In the genomic region with DNA sequence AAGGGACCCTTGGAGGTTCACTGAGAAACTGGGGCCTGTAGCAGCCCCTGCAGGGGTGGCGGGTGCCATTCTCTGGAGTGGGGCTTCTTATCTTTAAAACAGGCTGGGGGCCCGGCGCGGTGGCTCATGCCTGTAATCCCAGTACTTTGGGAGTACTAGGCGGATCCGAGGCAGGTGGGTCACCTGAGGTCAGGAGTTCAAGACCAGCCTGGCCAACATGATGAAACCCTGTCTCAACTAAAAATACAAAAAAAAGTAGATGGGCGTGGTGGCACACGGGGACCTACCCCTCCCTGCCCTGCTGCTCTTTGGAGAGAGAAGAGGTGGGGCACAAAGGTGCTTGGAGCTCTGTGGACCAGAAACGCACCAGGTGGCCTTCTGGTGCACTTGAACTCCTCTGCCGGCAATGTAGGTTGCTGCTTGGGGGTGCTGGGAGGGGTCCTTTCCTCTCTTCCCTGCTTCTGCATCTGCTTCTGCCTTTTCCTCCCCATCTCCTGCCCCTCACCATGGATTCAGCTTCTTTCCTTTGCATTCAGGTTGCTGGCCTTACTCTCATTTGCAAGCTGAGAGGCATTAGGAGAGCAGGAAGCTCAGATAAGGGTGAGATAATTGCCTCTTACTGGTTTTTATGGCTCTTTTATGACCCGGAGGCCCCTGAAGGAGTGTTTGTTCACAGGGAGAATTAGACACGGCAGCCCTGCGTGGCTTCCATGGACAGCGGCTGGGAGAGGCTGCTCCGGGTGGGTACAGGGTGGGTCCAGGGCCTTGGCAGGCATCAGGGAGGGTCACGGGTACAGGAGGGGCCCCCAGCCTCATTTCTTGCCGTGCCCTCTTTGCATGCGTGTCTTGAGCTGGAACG, we compare ENCODE assay signal across 12 cellular contexts. TPM values are rescaled to one million over a fixed set of nuclear protein-coding genes. Genes with fewer than 3 reads are reported as not detected.
DNase-seq lines count a peak whose midpoint lies in the region; ATAC-seq and TF ChIP-seq lines count a peak whose summit lies in the region.
"Had no signal": no experiment of that assay in that cellular context is flagged by ENCODE, and none has a peak within 500 bp of the region (broad histone marks: within the 10 kb centered on the region; RNA-seq: fewer than 3 reads in every experiment).

No MANE protein-coding gene starts in this region.

- H3K79me2 ChIP-seq in SK-N-SH (ENCODE audit: insufficient read depth) = no peaks in the 10 kb centered on the region

- no peaks in the 10 kb centered on the region for H3K4me1 Mint-ChIP-seq in immature natural killer cell
- H3K4me1 Mint-ChIP-seq: activated naive CD8-positive, alpha-beta T cell treated with anti-CD3 and anti-CD28 coated beads, Interleukin-2, amount 50 U/mL, for 24 hours had no signal

- no peak for ATAC-seq in GM21360 (IDR thresholded peaks at IDR 0.05; ENCODE audit: unreplicated experiment)
- ATAC-seq in activated naive CD4-positive, alpha-beta T cell treated with anti-CD3 and anti-CD28 coated beads, Interleukin-2, amount 50 U/mL, for 72 hours = no peak
- ATAC-seq: activated naive CD8-positive, alpha-beta T cell treated with anti-CD3 and anti-CD28 coated beads, Interleukin-2, amount 50 U/mL, for 24 hours; T-helper 17 cell had no signal

- H3K4me2 ChIP-seq in SK-N-SH = no peak overlapping the region

- no peaks in the 10 kb centered on the region for H4K20me1 ChIP-seq in SK-N-SH (ENCODE audit: insufficient read depth)

- H3K36me3 ChIP-seq in SK-N-SH (replicated peaks in 1 of 2; ENCODE audit: control insufficient read depth in 1 of 2, insufficient read depth in 2 of 2, low read length in 1 of 2) = no peaks in the 10 kb centered on the region
- peaks cover 0 to 5% of the 10 kb centered on the region in 2 donors for H3K36me3 ChIP-seq in muscle layer of duodenum (ENCODE audit: control insufficient read depth in 1 of 2, insufficient read depth in 2 of 2, low read length in 2 of 2)

- TF ChIP-seq RAD21 in SK-N-SH (IDR thresholded peaks at IDR 0.05; ENCODE audit: low read length) = peak; percentile 29; the same call in 1 of the 2 replicates

- POLR2A ChIA-PET in SK-N-SH (lab: Yijun Ruan, JAX) = interaction anchor here (1.7 kb wide), 1 partner anchor 10 kb away, joined by 11 read pairs; no protein-coding TSS in a partner anchor

- H3F3A ChIP-seq in SK-N-SH (replicated peaks; ENCODE audit: insufficient read depth) = no peaks in the 10 kb centered on the region

- H3K4me3 Mint-ChIP-seq in immature natural killer cell = no peak overlapping the region
- H3K4me3 Mint-ChIP-seq: activated naive CD8-positive, alpha-beta T cell treated with anti-CD3 and anti-CD28 coated beads, Interleukin-2, amount 50 U/mL, for 24 hours; T-helper 17 cell had no signal

- H3K9me2 ChIP-seq in SK-N-SH = no peaks in the 10 kb centered on the region

- H3K4me1 ChIP-seq in SK-N-SH (ENCODE audit: control insufficient read depth in 1 of 2, insufficient read depth in 2 of 2, low read depth in 1 of 2, low read length in 1 of 2) = peaks cover 0 to 75% of the 10 kb centered on the region in 2 experiments; a peak in 2 of 4 replicates
- H3K4me1 ChIP-seq in muscle layer of duodenum (ENCODE audit: control insufficient read depth in 1 of 2, insufficient read depth in 2 of 2, low read length in 2 of 2) = peaks cover 0 to 17% of the 10 kb centered on the region in 2 donors

- H3K36me3 Mint-ChIP-seq in immature natural killer cell = no peaks in the 10 kb centered on the region
- H3K36me3 Mint-ChIP-seq in activated naive CD4-positive, alpha-beta T cell treated with anti-CD3 and anti-CD28 coated beads, Interleukin-2, amount 50 U/mL, for 72 hours = no peaks in the 10 kb centered on the region

- H3K27me3 Mint-ChIP-seq in immature natural killer cell (ENCODE audit: low read depth in 3 of 3) = peaks cover 2 to 5% (median 4%) of the 10 kb centered on the region in 3 donors
- H3K27me3 Mint-ChIP-seq: activated naive CD8-positive, alpha-beta T cell treated with anti-CD3 and anti-CD28 coated beads, Interleukin-2, amount 50 U/mL, for 24 hours had no signal

- no peak overlapping the region for H2AFZ ChIP-seq in SK-N-SH (ENCODE audit: low read depth)

- H3K9ac ChIP-seq in SK-N-SH = no peak overlapping the region

- no peak for TF ChIP-seq CTCF in SK-N-SH (IDR thresholded peaks at IDR 0.05)

- no peak overlapping the region for H3K4me3 ChIP-seq in SK-N-SH (ENCODE audit: low read depth in 2 of 2, low read length in 1 of 2)
- no peak overlapping the region for H3K4me3 ChIP-seq in muscle layer of duodenum (ENCODE audit: low read depth in 1 of 2, low read length in 2 of 2)
- H3K4me3 ChIP-seq: BLaER1 treated with 17β-estradiol and CSF1 and Interleukin-3, amounts not matched to agents 10 nM and 100 nM had no signal

- H3K9me3 ChIP-seq in SK-N-SH (no peaks in the 10 kb centered on the region), muscle layer of duodenum (ENCODE audit: control insufficient read depth in 1 of 2, low read length in 2 of 2) (no peaks in the 10 kb centered on the region)
- H3K9me3 ChIP-seq: BLaER1 treated with 17β-estradiol and CSF1 and Interleukin-3, amounts not matched to agents 10 nM and 100 nM had no signal

- no peaks in the 10 kb centered on the region for H3K27me3 ChIP-seq in SK-N-SH (ENCODE audit: insufficient read depth)
- H3K27me3 ChIP-seq in muscle layer of duodenum (ENCODE audit: low read depth, low read length) = no peaks in the 10 kb centered on the region
- H3K27me3 ChIP-seq: BLaER1 treated with 17β-estradiol and CSF1 and Interleukin-3, amounts not matched to agents 10 nM and 100 nM had no signal

- H3K9me3 Mint-ChIP-seq in immature natural killer cell = no peaks in the 10 kb centered on the region
- H3K9me3 Mint-ChIP-seq in activated naive CD4-positive, alpha-beta T cell treated with anti-CD3 and anti-CD28 coated beads, Interleukin-2, amount 50 U/mL, for 72 hours = no peaks in the 10 kb centered on the region
- H3K9me3 Mint-ChIP-seq: activated naive CD8-positive, alpha-beta T cell treated with anti-CD3 and anti-CD28 coated beads, Interleukin-2, amount 50 U/mL, for 24 hours had no signal

- H3K27ac ChIP-seq in SK-N-SH (ENCODE audit: low read depth in 2 of 2, low read length in 1 of 2) (peak overlapping the region in 1 of 2 experiments; percentile 92; a peak in 2 of 4 replicates), muscle layer of duodenum (ENCODE audit: low read length) (peak overlapping the region; percentile 69)

- 75% methylated on average over 11 of the region's 19 CpGs for WGBS in SK-N-SH (ENCODE audit: low lambda C conversion rate)

- no peak overlapping the region for H3K27ac Mint-ChIP-seq in immature natural killer cell
- H3K27ac Mint-ChIP-seq in activated naive CD4-positive, alpha-beta T cell treated with anti-CD3 and anti-CD28 coated beads, Interleukin-2, amount 50 U/mL, for 72 hours = no peak overlapping the region
- H3K27ac Mint-ChIP-seq: activated naive CD8-positive, alpha-beta T cell treated with anti-CD3 and anti-CD28 coated beads, Interleukin-2, amount 50 U/mL, for 24 hours; T-helper 17 cell had no signal

- TF ChIP-seq EP300 in SK-N-SH (IDR thresholded peaks at IDR 0.05; ENCODE audit: borderline replicate concordance in 1 of 2, low read depth in 1 of 2, low read length in 1 of 2) = peak in 1 of 2 experiments; percentile 76; a peak in 1 of 4 replicates

- DNase-seq in EH (ENCODE audit: low read depth) = peak; percentile 18
- DNase-seq in NCI-H2107 treated with DMSO at 0.1 percent for 48 hours (lab: John Stamatoyannopoulos, UW; ENCODE audit: unreplicated experiment) = peak; percentile 75
- DNase-seq in SK-N-SH = peak; percentile 66
- no peak for DNase-seq in immature natural killer cell
- no peak for DNase-seq in activated naive CD4-positive, alpha-beta T cell treated with anti-CD3 and anti-CD28 coated beads, Interleukin-2, amount 50 U/mL, for 72 hours (ENCODE audit: low spot score in 2 of 2)
- DNase-seq in NCI-H1048 (lab: John Stamatoyannopoulos, UW) = no peak
- DNase-seq: activated naive CD8-positive, alpha-beta T cell treated with anti-CD3 and anti-CD28 coated beads, Interleukin-2, amount 50 U/mL, for 24 hours; effector CD4-positive, alpha-beta T cell; T-helper 17 cell had no signal

- CTCF ChIA-PET in SK-N-SH (lab: Yijun Ruan, JAX) = interaction anchor here (1.0 to 38.1 kb wide), 4 partner anchors 10 to 125 kb away, joined by 3 to 707 read pairs (median 8); no protein-coding TSS in a partner anchor

TF ChIP-seq in SK-N-SH, 30 proteins besides CTCF, POLR2A, EP300 and RAD21:
- peak; percentile 72 for TF ChIP-seq RCOR1 (IDR thresholded peaks at IDR 0.05; ENCODE audit: low read length)
- TF ChIP-seq CHD2 (IDR thresholded peaks at IDR 0.05; ENCODE audit: low read length, partially characterized antibody) = peak; percentile 44
- TF ChIP-seq JUND (IDR thresholded peaks at IDR 0.05) = no peak
- peak; percentile 90 for TF ChIP-seq GATA2 (CRISPR knock-in tag; IDR thresholded peaks at IDR 0.05)
- no peak for TF ChIP-seq TEAD4 (IDR thresholded peaks at IDR 0.05; ENCODE audit: borderline replicate concordance, insufficient read depth)
- no peak for TF ChIP-seq FOXJ3 (CRISPR knock-in tag; IDR thresholded peaks at IDR 0.05)

RNA-seq across cellular contexts. Expression of a gene that starts 57.4 kb away (rescaled TPM):
- polyA plus RNA-seq in SK-N-SH (2012; rRNA removed) (12.5 and 12.6 TPM in 2 replicates), immature natural killer cell (under 1 TPM in 2 of 3 donors, not detected in 1; 0.17 to 0.20 TPM)
- 3.7 and 6.3 TPM in 2 replicates for polyA plus RNA-seq in SK-N-SH (2012; cell fraction: cytosol; rRNA removed)
- 35.6 and 35.9 TPM in 2 replicates for polyA plus RNA-seq in SK-N-SH (2012; cell fraction: nucleus; rRNA removed)
- not detected for total RNA-seq in activated naive CD4-positive, alpha-beta T cell treated with anti-CD3 and anti-CD28 coated beads, Interleukin-2, amount 50 U/mL, for 72 hours

Comparison
In these comparisons a context has a peak if more than half of its experiments do, and no peak if none do; other contexts are left out.
1. DNase-seq: peak in EH (single experiment), NCI-H2107 treated with DMSO at 0.1 percent for 48 hours (single experiment) and SK-N-SH (single experiment); none in immature natural killer cell (0 of 3), activated naive CD4-positive, alpha-beta T cell treated with anti-CD3 and anti-CD28 coated beads, Interleukin-2, amount 50 U/mL, for 72 hours (0 of 2) and NCI-H1048 (single experiment).